22 cellular contexts compared by ENCODE assay signal in the genomic region with DNA sequence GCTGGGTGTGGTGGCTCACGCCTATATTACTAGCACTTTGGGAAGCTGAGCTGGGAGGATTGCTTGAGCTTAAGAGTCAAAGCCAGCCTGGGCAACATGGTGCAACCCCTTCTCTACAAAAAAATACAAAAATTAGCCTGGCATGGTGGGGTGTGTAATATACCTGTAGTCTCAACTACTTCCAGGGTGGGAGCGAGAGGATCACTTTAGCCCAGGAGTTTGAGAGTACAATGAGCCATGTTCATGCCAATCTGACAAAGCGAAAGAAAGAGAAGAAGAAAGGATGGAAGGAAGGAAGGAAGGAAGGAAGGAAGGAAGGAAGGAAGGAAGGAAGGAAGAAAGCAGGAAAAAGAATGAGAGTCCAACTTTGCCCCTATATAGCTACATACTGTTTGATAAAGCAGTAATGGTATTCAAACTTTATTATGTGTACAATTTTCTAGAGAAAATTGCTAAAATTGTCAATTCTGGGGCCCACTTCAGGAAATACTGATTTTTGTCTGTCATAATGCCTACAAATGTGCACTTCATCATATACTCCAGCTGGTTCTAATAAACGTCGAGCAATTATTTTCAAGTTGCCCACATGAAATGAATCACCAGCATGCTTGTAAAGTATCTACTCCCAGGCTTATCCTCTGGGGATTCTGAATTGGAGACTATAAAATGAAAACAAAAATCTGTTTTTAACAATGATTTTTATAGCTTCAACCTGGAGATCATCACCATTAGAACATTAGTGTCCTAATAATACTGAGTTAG.
DNase-seq lines count a peak whose midpoint lies in the region; ATAC-seq and TF ChIP-seq lines count a peak whose summit lies in the region.
"Had no signal": no experiment of that assay in that cellular context is flagged by ENCODE, and none has a peak within 500 bp of the region (broad histone marks: within the 10 kb centered on the region; RNA-seq: fewer than 3 reads in every experiment).

No MANE protein-coding gene starts in this region.

- no peaks in the 10 kb centered on the region for H3K36me3 Mint-ChIP-seq in progenitor cell of endocrine pancreas (ENCODE audit: insufficient read depth)
- H3K36me3 Mint-ChIP-seq: CD4-positive, alpha-beta memory T cell had no signal

- H3K9me3 ChIP-seq in heart left ventricle (no peaks in the 10 kb centered on the region), adipocyte (ENCODE audit: control insufficient read depth, low read length) (peaks cover 4% of the 10 kb centered on the region)
- H3K9me3 ChIP-seq: BLaER1, SJCRH30 had no signal

- H3K9ac ChIP-seq in adipocyte (ENCODE audit: low read length): no peak overlapping the region
- H3K9ac ChIP-seq: BLaER1 had no signal

- WGBS in heart left ventricle, 4 donors: 78 to 85% (median 83%) methylated on average over 5 of the region's 5 CpGs

- no peaks in the 10 kb centered on the region for H3K4me1 ChIP-seq in heart left ventricle
- peaks cover 3% of the 10 kb centered on the region for H3K4me1 ChIP-seq in adipocyte (ENCODE audit: control insufficient read depth, insufficient read depth, low read length)
- H3K4me1 ChIP-seq: BLaER1 had no signal

- peaks cover 5% of the 10 kb centered on the region for H3K4me1 Mint-ChIP-seq in progenitor cell of endocrine pancreas (ENCODE audit: low read depth)
- H3K4me1 Mint-ChIP-seq: CD4-positive, alpha-beta memory T cell had no signal

- intact Hi-C loops in Right ventricle myocardium inferior (cut with DNase I) (no loop called here), heart left ventricle (cut with DNase I) (no loop called here)

- no peak for TF ChIP-seq CTCF in heart left ventricle (IDR thresholded peaks at IDR 0.05)
- no peak for TF ChIP-seq CTCF in fibroblast of mammary gland (conservative IDR thresholded peaks at IDR 0.05; ENCODE audit: control insufficient read depth, insufficient read depth, low read depth, low read length)
- TF ChIP-seq CTCF in progenitor cell of endocrine pancreas (IDR thresholded peaks at IDR 0.05; ENCODE audit: unreplicated experiment): no peak

- H3K27me3 ChIP-seq in heart left ventricle: no peaks in the 10 kb centered on the region
- peaks cover 4% of the 10 kb centered on the region for H3K27me3 ChIP-seq in adipocyte (replicated peaks; ENCODE audit: control insufficient read depth, insufficient read depth, low read length)
- H3K27me3 ChIP-seq: BLaER1, SJCRH30 had no signal

- peaks cover 2% of the 10 kb centered on the region for H3K9me3 Mint-ChIP-seq in progenitor cell of endocrine pancreas (ENCODE audit: low read depth)

- no peak overlapping the region for H3K27ac Mint-ChIP-seq in progenitor cell of endocrine pancreas
- H3K27ac Mint-ChIP-seq: CD4-positive, alpha-beta memory T cell had no signal

- H3K4me3 Mint-ChIP-seq in progenitor cell of endocrine pancreas (ENCODE audit: low read depth): no peak overlapping the region
- H3K4me3 Mint-ChIP-seq: CD4-positive, alpha-beta memory T cell had no signal

- H3K27ac ChIP-seq in heart left ventricle: no peak overlapping the region
- H3K27ac ChIP-seq: BLaER1, PC-9, RWPE1, SJCRH30 had no signal

- H3K4me3 ChIP-seq in heart left ventricle: no peak overlapping the region
- H3K4me3 ChIP-seq in adipocyte (ENCODE audit: low read length): no peak overlapping the region
- no peak overlapping the region for H3K4me3 ChIP-seq in fibroblast of mammary gland (ENCODE audit: control insufficient read depth, low read depth, low read length)
- H3K4me3 ChIP-seq: BLaER1, K562, PC-9, SJCRH30 had no signal

- H3K27me3 Mint-ChIP-seq in progenitor cell of endocrine pancreas: no peaks in the 10 kb centered on the region
- H3K27me3 Mint-ChIP-seq: CD4-positive, alpha-beta memory T cell had no signal

- H3K36me3 ChIP-seq in heart left ventricle (no peaks in the 10 kb centered on the region), adipocyte (ENCODE audit: control insufficient read depth, insufficient read depth, low read length, severe bottlenecking) (no peaks in the 10 kb centered on the region)
- H3K36me3 ChIP-seq: BLaER1, SJCRH30 had no signal

- DNase-seq in Right ventricle myocardium inferior (ENCODE audit: missing footprints) (peak; percentile 5), heart left ventricle (no peak), adipocyte (ENCODE audit: low read depth) (peak; percentile 43), fibroblast of mammary gland (ENCODE audit: low read depth) (peak; percentile 73), progenitor cell of endocrine pancreas (ENCODE audit: low spot score, unreplicated experiment) (no peak), T-helper 2 cell (no peak)
- no peak for DNase-seq in stimulated activated CD8-positive, alpha-beta memory T cell treated with anti-CD3 and anti-CD28 coated beads, Interleukin-4, amount 100 ng/mL, for 48 hours
- DNase-seq: 8988T; Calu3; CD4-positive, alpha-beta memory T cell; DMS53; NCI-H1092 treated with DMSO at 0.1 percent for 48 hours; NCI-H146; NCI-H2029 treated with DMSO at 0.1 percent for 48 hours; NCI-H510A treated with DMSO at 0.1 percent for 48 hours; NCI-H774; PC-9; SJCRH30 had no signal

- TF ChIP-seq POLR2A in heart left ventricle (IDR thresholded peaks at IDR 0.05): no peak

- no peak for ATAC-seq in Right ventricle myocardium inferior
- no peak for ATAC-seq in heart left ventricle
- ATAC-seq in GM19452 (IDR thresholded peaks at IDR 0.05; ENCODE audit: unreplicated experiment): no peak
- ATAC-seq: K562 had no signal

Comparison
In these comparisons a context has a peak if more than half of its experiments do, and no peak if none do; other contexts are left out.
1. DNase-seq: peak in Right ventricle myocardium inferior (single experiment), adipocyte (single experiment) and fibroblast of mammary gland (single experiment); none in heart left ventricle (0 of 5), progenitor cell of endocrine pancreas (single experiment), T-helper 2 cell (0 of 5) and stimulated activated CD8-positive, alpha-beta memory T cell treated with anti-CD3 and anti-CD28 coated beads, Interleukin-4, amount 100 ng/mL, for 48 hours (single experiment).